ENCODE assay signal across 1 cellular context in genomic region chr9:130072515-130073235, GRCh38.
TF ChIP-seq lines count a peak whose summit lies in the region.

No MANE protein-coding gene starts in this region.

TF ChIP-seq in endothelial cell of umbilical vein, 7 proteins besides CTCF, POLR2A, EP300 and RAD21:
- TF ChIP-seq, protein P1, sequence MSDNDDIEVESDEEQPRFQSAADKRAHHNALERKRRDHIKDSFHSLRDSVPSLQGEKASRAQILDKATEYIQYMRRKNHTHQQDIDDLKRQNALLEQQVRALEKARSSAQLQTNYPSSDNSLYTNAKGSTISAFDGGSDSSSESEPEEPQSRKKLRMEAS (IDR thresholded peaks at IDR 0.05; ENCODE audit: insufficient read depth, insufficient read length), result no peak
- TF ChIP-seq POLR2AphosphoS5 (IDR thresholded peaks at IDR 0.05; ENCODE audit: insufficient read depth, low read depth, low read length) (no peak), FOS (IDR thresholded peaks at IDR 0.05; ENCODE audit: borderline replicate concordance, insufficient read depth, low read length) (peak; percentile 31), GATA2 (IDR thresholded peaks at IDR 0.05; ENCODE audit: insufficient read depth, insufficient read length, low read depth, low read length) (no peak)
